Comparison of ENCODE assay signal across 35 cellular contexts in genomic region chr2:51006641-51007040, GRCh38. TPM values are rescaled to one million over a fixed set of nuclear protein-coding genes. Genes with fewer than 3 reads are reported as not detected.
"Had no signal": no experiment of that assay in that cellular context is flagged by ENCODE, and none has a peak within 500 bp of the region (broad histone marks: within the 10 kb centered on the region; RNA-seq: fewer than 3 reads in every experiment).

No MANE protein-coding gene starts in this region.

- H3K4me1 Mint-ChIP-seq: activated CD4-positive, alpha-beta memory T cell treated with anti-CD3 and anti-CD28 coated beads, Interleukin-2, amount 10 ng/mL, durations not matched to agents 7 days and 5 days; activated CD4-positive, alpha-beta T cell treated with anti-CD3 and anti-CD28 coated beads for 36 hours; activated CD4-positive, alpha-beta T cell treated with anti-CD3 and anti-CD28 coated beads, Interleukin-2, amount 10 ng/mL, durations not matched to agents 7 days and 5 days; activated naive CD8-positive, alpha-beta T cell treated with anti-CD3 and anti-CD28 coated beads for 36 hours; activated T-helper 17 cell treated with anti-CD3 and anti-CD28 coated beads, Interleukin-2, amount 50 U/mL, for 72 hours had no signal

- H3K36me3 Mint-ChIP-seq: activated naive CD4-positive, alpha-beta T cell treated with anti-CD3 and anti-CD28 coated beads, Interleukin-2, amount 50 U/mL, for 72 hours; activated naive CD8-positive, alpha-beta T cell treated with anti-CD3 and anti-CD28 coated beads for 36 hours had no signal

- H3K27me3 Mint-ChIP-seq: activated CD4-positive, alpha-beta memory T cell treated with anti-CD3 and anti-CD28 coated beads, Interleukin-2, amount 10 ng/mL, durations not matched to agents 7 days and 5 days; activated CD4-positive, alpha-beta T cell treated with anti-CD3 and anti-CD28 coated beads for 36 hours; activated CD4-positive, alpha-beta T cell treated with anti-CD3 and anti-CD28 coated beads, Interleukin-2, amount 10 ng/mL, durations not matched to agents 7 days and 5 days; activated naive CD8-positive, alpha-beta T cell treated with anti-CD3 and anti-CD28 coated beads for 36 hours; activated T-helper 17 cell treated with anti-CD3 and anti-CD28 coated beads, Interleukin-2, amount 50 U/mL, for 72 hours had no signal

- H3K36me3 ChIP-seq: adrenal gland, brain microvascular endothelial cell, breast epithelium had no signal

- H3K4me3 Mint-ChIP-seq: activated CD4-positive, alpha-beta memory T cell treated with anti-CD3 and anti-CD28 coated beads, Interleukin-2, amount 10 ng/mL, durations not matched to agents 7 days and 5 days; activated CD4-positive, alpha-beta T cell treated with anti-CD3 and anti-CD28 coated beads for 36 hours; activated CD4-positive, alpha-beta T cell treated with anti-CD3 and anti-CD28 coated beads, Interleukin-2, amount 10 ng/mL, durations not matched to agents 7 days and 5 days; activated naive CD4-positive, alpha-beta T cell treated with anti-CD3 and anti-CD28 coated beads for 36 hours; activated naive CD8-positive, alpha-beta T cell treated with anti-CD3 and anti-CD28 coated beads for 36 hours; activated T-cell treated with anti-CD3 and anti-CD28 coated beads, Interleukin-2, amount 50 U/mL, for 4 hours; activated T-cell treated with anti-CD3 and anti-CD28 coated beads, Interleukin-2, amount 50 U/mL, for 72 hours; activated T-helper 1 cell treated with anti-CD3 and anti-CD28 coated beads, Interleukin-12 subunit alpha, Interleukin-12 subunit beta, Interleukin-2, Interleukin-4 antibody, amounts not matched to agents 30 ng/mL and 10 ng/mL and 1 ng/mL, durations not matched to agents 14 hours and 24 hours and 36 hours; activated T-helper 17 cell treated with anti-CD3 and anti-CD28 coated beads, Interleukin-2, amount 50 U/mL, for 72 hours; T-helper 1 cell treated with Interleukin-12 subunit alpha and Interleukin-12 subunit beta and Interleukin-4 antibody, amounts not matched to agents 30 μg/mL and 1 μg/mL, for 36 hours; T-helper 2 cell treated with Interferon-gamma antibody and Interleukin-4, amounts not matched to agents 5 μg/mL and 100 μg/mL, for 36 hours had no signal

- H3K27ac Mint-ChIP-seq: activated CD4-positive, alpha-beta memory T cell treated with anti-CD3 and anti-CD28 coated beads, Interleukin-2, amount 10 ng/mL, durations not matched to agents 7 days and 5 days; activated CD4-positive, alpha-beta T cell treated with anti-CD3 and anti-CD28 coated beads for 36 hours; activated CD4-positive, alpha-beta T cell treated with anti-CD3 and anti-CD28 coated beads, Interleukin-2, amount 10 ng/mL, durations not matched to agents 7 days and 5 days; activated naive CD4-positive, alpha-beta T cell treated with anti-CD3 and anti-CD28 coated beads for 36 hours; activated naive CD4-positive, alpha-beta T cell treated with anti-CD3 and anti-CD28 coated beads, Interleukin-2, amount 50 U/mL, for 72 hours; activated naive CD8-positive, alpha-beta T cell treated with anti-CD3 and anti-CD28 coated beads for 36 hours; activated T-cell treated with anti-CD3 and anti-CD28 coated beads, Interleukin-2, amount 50 U/mL, for 72 hours; activated T-helper 1 cell treated with anti-CD3 and anti-CD28 coated beads, Interleukin-12 subunit alpha, Interleukin-12 subunit beta, Interleukin-2, Interleukin-4 antibody, amounts not matched to agents 30 ng/mL and 10 ng/mL and 1 ng/mL, durations not matched to agents 14 hours and 24 hours and 36 hours; activated T-helper 17 cell treated with anti-CD3 and anti-CD28 coated beads, Interleukin-2, amount 50 U/mL, for 72 hours; T-helper 1 cell treated with Interleukin-12 subunit alpha and Interleukin-12 subunit beta and Interleukin-4 antibody, amounts not matched to agents 30 μg/mL and 1 μg/mL, for 36 hours; T-helper 2 cell treated with Interferon-gamma antibody and Interleukin-4, amounts not matched to agents 5 μg/mL and 100 μg/mL, for 36 hours had no signal

- DNase-seq: activated CD4-positive, alpha-beta memory T cell treated with anti-CD3 and anti-CD28 coated beads, Interleukin-2, amount 10 ng/mL, durations not matched to agents 7 days and 5 days; activated CD4-positive, alpha-beta T cell treated with anti-CD3 and anti-CD28 coated beads for 1 hour; activated CD4-positive, alpha-beta T cell treated with anti-CD3 and anti-CD28 coated beads for 36 hours; activated CD4-positive, alpha-beta T cell treated with anti-CD3 and anti-CD28 coated beads for 48 hours; activated CD4-positive, alpha-beta T cell treated with anti-CD3 and anti-CD28 coated beads, Interleukin-2, amount 10 ng/mL, durations not matched to agents 7 days and 5 days; activated CD4-positive, alpha-beta T cell treated with anti-CD3 and anti-CD28 coated beads, Interleukin-2, amount 50 U/mL, for 48 hours; activated CD4-positive, CD25-positive, alpha-beta regulatory T cell; activated CD8-positive, alpha-beta memory T cell treated with anti-CD3 and anti-CD28 coated beads, Interleukin-2, amount 50 U/mL, for 4 hours; activated effector memory CD4-positive, alpha-beta T cell treated with anti-CD3 and anti-CD28 coated beads, Interleukin-2, amount 50 U/mL, for 16 hours; activated gamma-delta T cell treated with Interleukin-2 at 50 U/mL for 16 hours; activated naive CD4-positive, alpha-beta T cell; activated naive CD4-positive, alpha-beta T cell treated with anti-CD3 and anti-CD28 coated beads for 36 hours; activated naive CD4-positive, alpha-beta T cell treated with anti-CD3 and anti-CD28 coated beads, Interleukin-2, amount 50 U/mL, for 16 hours; activated naive CD8-positive, alpha-beta T cell treated with anti-CD3 and anti-CD28 coated beads for 36 hours; activated T-cell treated with anti-CD3 and anti-CD28 coated beads for 4 hours; activated T-cell treated with anti-CD3 and anti-CD28 coated beads, Interleukin-2, amount 50 U/mL, for 1 hour; activated T-cell treated with anti-CD3 and anti-CD28 coated beads, Interleukin-2, amount 50 U/mL, for 4 hours; activated T-cell treated with anti-CD3 and anti-CD28 coated beads, Interleukin-2, amount 50 U/mL, for 72 hours; adrenal gland; amniotic stem cell; aorta; body of pancreas; brain microvascular endothelial cell; central memory CD4-positive, alpha-beta T cell; T-helper 2 cell; T-helper 9 cell had no signal

- H3K4me3 ChIP-seq: adrenal gland, body of pancreas, breast epithelium had no signal

- H3K4me1 ChIP-seq: adrenal gland, breast epithelium had no signal

- H3K9me3 ChIP-seq: adrenal gland, body of pancreas, breast epithelium had no signal

- ATAC-seq: activated CD4-positive, alpha-beta T cell treated with anti-CD3 and anti-CD28 coated beads for 36 hours; activated CD4-positive, CD25-positive, alpha-beta regulatory T cell treated with anti-CD3 and anti-CD28 coated beads, Interleukin-2, amount 50 U/mL, for 24 hours; activated naive CD4-positive, alpha-beta T cell treated with anti-CD3 and anti-CD28 coated beads, Interleukin-2, amount 50 U/mL, for 72 hours; activated T-cell treated with anti-CD3 and anti-CD28 coated beads, Interleukin-2, amount 50 U/mL, for 4 hours; activated T-cell treated with anti-CD3 and anti-CD28 coated beads, Interleukin-2, amount 50 U/mL, for 72 hours; activated T-helper 17 cell treated with anti-CD3 and anti-CD28 coated beads, Interleukin-2, amount 50 U/mL, for 72 hours; body of pancreas had no signal

- H3K27ac ChIP-seq: adrenal gland, body of pancreas, brain microvascular endothelial cell, breast epithelium, VCaP had no signal

- H3K27me3 ChIP-seq: adrenal gland, body of pancreas, brain microvascular endothelial cell, breast epithelium had no signal

RNA-seq across cellular contexts. Expression of gene NRXN1, which starts 25.3 kb away (rescaled TPM):
- total RNA-seq: activated CD4-positive, alpha-beta memory T cell treated with anti-CD3 and anti-CD28 coated beads, Interleukin-2, amount 10 ng/mL, durations not matched to agents 7 days and 5 days; activated CD4-positive, alpha-beta T cell treated with anti-CD3 and anti-CD28 coated beads, Interleukin-2, amount 10 ng/mL, durations not matched to agents 7 days and 5 days; activated CD8-positive, alpha-beta memory T cell treated with anti-CD3 and anti-CD28 coated beads for 36 hours; activated naive CD4-positive, alpha-beta T cell treated with anti-CD3 and anti-CD28 coated beads for 36 hours; activated naive CD4-positive, alpha-beta T cell treated with anti-CD3 and anti-CD28 coated beads, Interleukin-2, amount 50 U/mL, for 72 hours; activated naive CD8-positive, alpha-beta T cell treated with anti-CD3 and anti-CD28 coated beads for 36 hours; activated T-cell treated with anti-CD3 and anti-CD28 coated beads, Interleukin-2, amount 50 U/mL, for 4 hours; activated T-cell treated with anti-CD3 and anti-CD28 coated beads, Interleukin-2, amount 50 U/mL, for 72 hours; activated T-helper 1 cell treated with anti-CD3 and anti-CD28 coated beads, Interleukin-12 subunit alpha, Interleukin-12 subunit beta, Interleukin-2, Interleukin-4 antibody, amounts not matched to agents 30 ng/mL and 10 ng/mL and 1 ng/mL, durations not matched to agents 14 hours and 24 hours and 36 hours; activated T-helper 17 cell treated with anti-CD3 and anti-CD28 coated beads, Interleukin-2, amount 50 U/mL, for 72 hours had no signal
- polyA plus RNA-seq: aorta had no signal
